In the genomic region with DNA sequence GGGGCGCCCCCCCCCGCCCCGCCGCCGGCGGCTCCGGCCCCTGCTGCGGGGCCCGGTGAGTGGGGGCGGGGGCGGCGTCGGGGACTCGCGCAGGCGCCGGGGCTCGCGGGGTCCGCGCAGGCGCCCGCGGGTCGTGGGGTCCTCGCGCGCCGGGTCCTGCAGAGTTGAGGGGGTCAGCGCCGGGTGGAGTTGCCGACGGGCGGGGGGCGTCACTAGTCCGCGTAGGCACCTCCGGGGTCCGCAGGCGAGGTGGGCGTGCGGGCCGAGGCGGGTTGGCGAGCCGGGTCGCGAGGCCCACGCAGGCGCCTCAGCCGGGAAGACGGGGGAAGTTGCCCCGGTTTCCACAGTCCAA, we compare ENCODE assay signal across 8 cellular contexts. TPM values are rescaled to one million over a fixed set of nuclear protein-coding genes. Genes with fewer than 3 reads are reported as not detected.
DNase-seq lines count a peak whose midpoint lies in the region; ATAC-seq, FAIRE-seq and TF ChIP-seq lines count a peak whose summit lies in the region.

No MANE protein-coding gene starts in this region.

- WGBS in A549 (ENCODE audit: missing lambda C conversion rate): no CpG with 5 or more reads among the region's 53 CpGs

- H3K4me2 ChIP-seq in A549 (peak overlapping the region; percentile 88), parathyroid adenoma (ENCODE audit: low read length) (peak overlapping the region; percentile 56)

- H3K27ac ChIP-seq in A549 (peak overlapping the region; percentile 85 to 95), parathyroid adenoma (peak overlapping the region; percentile 81)

- H3K4me3 Mint-ChIP-seq in activated CD4-positive, alpha-beta memory T cell treated with anti-CD3 and anti-CD28 coated beads for 36 hours: peak overlapping the region; percentile 83

- CTCF ChIA-PET in A549 (lab: Yijun Ruan, JAX): interaction anchor here (1.1 to 2.3 kb wide), 6 partner anchors 10 to 126 kb away, joined by 3 to 8 read pairs (median 4); partner anchors contain the start of gene TMEM238
- CTCF ChIA-PET in activated CD4-positive, alpha-beta memory T cell treated with anti-CD3 and anti-CD28 coated beads for 36 hours (lab: Charles Lee): interaction anchor here (1.1 to 1.8 kb wide), 3 partner anchors 43 to 366 kb away, joined by 3 to 14 read pairs (median 3); partner anchors contain the start of gene ZNF784

- H3K27me3 ChIP-seq in parathyroid adenoma (ENCODE audit: control insufficient read depth, insufficient read depth, low read length): no peaks in the 10 kb centered on the region

- ATAC-seq in A549 (peak; percentile 23 to 35), GM19035 (IDR thresholded peaks at IDR 0.05; ENCODE audit: unreplicated experiment) (peak; percentile 10), HG03432 (IDR thresholded peaks at IDR 0.05; ENCODE audit: unreplicated experiment) (peak; percentile 15), GM18520 (IDR thresholded peaks at IDR 0.05; ENCODE audit: unreplicated experiment) (no peak)

- peak overlapping the region; percentile 85 for H2AFZ ChIP-seq in parathyroid adenoma

- peak overlapping the region; percentile 81 for H3K4me3 ChIP-seq in A549
- H3K4me3 ChIP-seq in fibroblast of villous mesenchyme (ENCODE audit: low read depth, low read length): peak overlapping the region; percentile 72
- H3K4me3 ChIP-seq in parathyroid adenoma (ENCODE audit: low read depth, low read length): peak overlapping the region; percentile 82

- peak overlapping the region; percentile 98 for H3K27ac Mint-ChIP-seq in activated CD4-positive, alpha-beta memory T cell treated with anti-CD3 and anti-CD28 coated beads for 36 hours

- no peaks in the 10 kb centered on the region for H3K27me3 Mint-ChIP-seq in activated CD4-positive, alpha-beta memory T cell treated with anti-CD3 and anti-CD28 coated beads for 36 hours

- no peak for TF ChIP-seq RAD21 in A549 (conservative IDR thresholded peaks at IDR 0.05 in 1 of 2, IDR thresholded peaks at IDR 0.05 in 1 of 2)

- FAIRE-seq in A549 (lab: Jason Lieb, UNC): no peak

- H3K9me3 ChIP-seq in A549 (no peaks in the 10 kb centered on the region), parathyroid adenoma (ENCODE audit: control insufficient read depth, low read length) (no peaks in the 10 kb centered on the region)

- TF ChIP-seq EP300 in A549 (IDR thresholded peaks at IDR 0.05): no peak

- TF ChIP-seq CTCF in A549 (IDR thresholded peaks at IDR 0.05): no peak
- TF ChIP-seq CTCF in fibroblast of villous mesenchyme (IDR thresholded peaks at IDR 0.05; ENCODE audit: insufficient read depth, low read depth, low read length): no peak
- no peak for TF ChIP-seq CTCF in parathyroid adenoma (IDR thresholded peaks at IDR 0.05)

- H3K4me1 Mint-ChIP-seq in activated CD4-positive, alpha-beta memory T cell treated with anti-CD3 and anti-CD28 coated beads for 36 hours (ENCODE audit: low read depth): peaks cover 36% of the 10 kb centered on the region

- peaks cover 48% of the 10 kb centered on the region for H3K79me2 ChIP-seq in parathyroid adenoma

- H3K4me1 ChIP-seq in A549 (peaks cover 36% of the 10 kb centered on the region), parathyroid adenoma (peaks cover 15% of the 10 kb centered on the region)

- peak overlapping the region; percentile 96 for H3K9ac ChIP-seq in parathyroid adenoma

- no peaks in the 10 kb centered on the region for H3K36me3 ChIP-seq in parathyroid adenoma (ENCODE audit: control insufficient read depth, insufficient read depth, low read length)

- POLR2A ChIA-PET in A549 (lab: Yijun Ruan, JAX): interaction anchor here (0.7 to 1.8 kb wide), 16 partner anchors 12 to 218 kb away, joined by 3 to 52 read pairs (median 4); partner anchors contain the start of genes HSPBP1, TMEM238, TMEM86B and UBE2S
- POLR2A ChIA-PET in activated CD4-positive, alpha-beta memory T cell treated with anti-CD3 and anti-CD28 coated beads for 36 hours (lab: Charles Lee): interaction anchor here (1.0 to 3.4 kb wide), 6 partner anchors 7 to 374 kb away, joined by 4 to 20 read pairs (median 10); partner anchors contain the start of genes HSPBP1, KMT5C, TMEM238 and UBE2S

- no peaks in the 10 kb centered on the region for H3K9me3 Mint-ChIP-seq in activated CD4-positive, alpha-beta memory T cell treated with anti-CD3 and anti-CD28 coated beads for 36 hours

- intact Hi-C loops in activated CD4-positive, alpha-beta memory T cell treated with anti-CD3 and anti-CD28 coated beads for 36 hours (cut with micrococcal nuclease): loop anchor here (2.0 to 10.0 kb wide), 6 partner anchors 34 to 384 kb away; partner anchors contain the start of genes PPP1R12C, ZNF580, ZNF581 and ZNF628

- peaks cover 36% of the 10 kb centered on the region for H3K36me3 Mint-ChIP-seq in activated CD4-positive, alpha-beta memory T cell treated with anti-CD3 and anti-CD28 coated beads for 36 hours

- DNase-seq in A549 (ENCODE audit: low read depth in 1 of 2, low spot score in 1 of 2) (no peak), fibroblast of villous mesenchyme (ENCODE audit: low read depth) (no peak), epidermal melanocyte (ENCODE audit: insufficient read length, low spot score) (no peak)
- DNase-seq in activated CD4-positive, alpha-beta memory T cell treated with anti-CD3 and anti-CD28 coated beads for 36 hours: peak; percentile 49

- TF ChIP-seq POLR2A in A549 (IDR thresholded peaks at IDR 0.05; ENCODE audit: low read length): no peak

TF ChIP-seq in A549, 52 proteins besides CTCF, POLR2A, EP300 and RAD21 (continues in another document):
- TF ChIP-seq SMC3 (IDR thresholded peaks at IDR 0.05) (no peak), KDM5A (IDR thresholded peaks at IDR 0.05) (no peak), TP53 (CRISPR knock-in tag; IDR thresholded peaks at IDR 0.05) (no peak), MAZ (IDR thresholded peaks at IDR 0.05; ENCODE audit: borderline replicate concordance, low read depth, low read length) (no peak), HOXA7 (CRISPR knock-in tag; IDR thresholded peaks at IDR 0.05) (no peak), JUNB (IDR thresholded peaks at IDR 0.05) (no peak), FOSL2 (IDR thresholded peaks at IDR 0.05) (no peak), FOSL2 (CRISPR knock-in tag; IDR thresholded peaks at IDR 0.05) (no peak), NPAS2 (CRISPR knock-in tag; IDR thresholded peaks at IDR 0.05; ENCODE audit: borderline replicate concordance) (no peak), NR3C1 (IDR thresholded peaks at IDR 0.05) (no peak), CBX8 (IDR thresholded peaks at IDR 0.05) (no peak)
- TF ChIP-seq, protein P1, sequence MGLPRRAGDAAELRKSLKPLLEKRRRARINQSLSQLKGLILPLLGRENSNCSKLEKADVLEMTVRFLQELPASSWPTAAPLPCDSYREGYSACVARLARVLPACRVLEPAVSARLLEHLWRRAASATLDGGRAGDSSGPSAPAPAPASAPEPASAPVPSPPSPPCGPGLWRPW (IDR thresholded peaks at IDR 0.05): no peak

RNA-seq across cellular contexts. Expression of gene PPP6R1, which starts 0.4 kb away (rescaled TPM):
- polyA plus RNA-seq in A549 (2011; rRNA removed): 42.9 and 44.6 TPM in 2 replicates
- 74.0 and 94.8 TPM in 2 replicates for polyA plus RNA-seq in A549 (2012; cell fraction: cytosol; rRNA removed)
- 148 and 200 TPM in 2 replicates for polyA plus RNA-seq in A549 (2012; cell fraction: nucleus; rRNA removed)
- 72.9 to 78.0 TPM (median 76.2 TPM) in 3 replicates for polyA plus RNA-seq in A549 (2017; fragmentation: RNase III; extraction: RNeasy Plus Mini Kit Qiagen cat#74134 plus additional on column Dnase treatment)
- polyA minus RNA-seq in A549 (2011; rRNA and poly(A)+ RNA removed): 89.2 and 109 TPM in 2 replicates
- total RNA-seq in activated CD4-positive, alpha-beta memory T cell treated with anti-CD3 and anti-CD28 coated beads for 36 hours: 100 to 1,000 TPM; 180 to 200 TPM
- 35.1 and 38.9 TPM in 2 replicates for total RNA-seq in fibroblast of villous mesenchyme

RNA-seq across cellular contexts. Expression of gene HSPBP1, which starts 21.5 kb away (rescaled TPM):
- polyA plus RNA-seq in A549 (2011; rRNA removed): 52.1 and 55.3 TPM in 2 replicates
- 161 and 202 TPM in 2 replicates for polyA plus RNA-seq in A549 (2012; cell fraction: cytosol; rRNA removed)
- 214 and 333 TPM in 2 replicates for polyA plus RNA-seq in A549 (2012; cell fraction: nucleus; rRNA removed)
- polyA plus RNA-seq in A549 (2017; fragmentation: RNase III; extraction: RNeasy Plus Mini Kit Qiagen cat#74134 plus additional on column Dnase treatment): 121 to 127 TPM (median 123 TPM) in 3 replicates
- 26.6 and 52.1 TPM in 2 replicates for polyA minus RNA-seq in A549 (2011; rRNA and poly(A)+ RNA removed)
- total RNA-seq in activated CD4-positive, alpha-beta memory T cell treated with anti-CD3 and anti-CD28 coated beads for 36 hours: 10 to 100 TPM; 45.0 to 45.4 TPM
- total RNA-seq in fibroblast of villous mesenchyme: 25.0 and 31.9 TPM in 2 replicates

RNA-seq across cellular contexts. Expression of gene BRSK1, which starts 25.3 kb away (rescaled TPM):
- polyA plus RNA-seq in A549 (2011; rRNA removed): 5.5 and 6.6 TPM in 2 replicates
- polyA plus RNA-seq in A549 (2012; cell fraction: cytosol; rRNA removed): 7.0 and 7.7 TPM in 2 replicates
- 15.9 and 21.9 TPM in 2 replicates for polyA plus RNA-seq in A549 (2012; cell fraction: nucleus; rRNA removed)
- polyA plus RNA-seq in A549 (2017; fragmentation: RNase III; extraction: RNeasy Plus Mini Kit Qiagen cat#74134 plus additional on column Dnase treatment): 5.0 to 6.1 TPM (median 5.4 TPM) in 3 replicates
- polyA minus RNA-seq in A549 (2011; rRNA and poly(A)+ RNA removed): 1.9 and 5.2 TPM in 2 replicates
- 1 to 10 TPM; 3.3 to 5.6 TPM for total RNA-seq in activated CD4-positive, alpha-beta memory T cell treated with anti-CD3 and anti-CD28 coated beads for 36 hours
- total RNA-seq in fibroblast of villous mesenchyme: 5.6 and 6.1 TPM in 2 replicates

RNA-seq across cellular contexts. Expression of gene TMEM86B, which starts 29.9 kb away (rescaled TPM):
- 1.6 TPM in 2 replicates for polyA plus RNA-seq in A549 (2011; rRNA removed)
- 3.9 and 5.8 TPM in 2 replicates for polyA plus RNA-seq in A549 (2012; cell fraction: cytosol; rRNA removed)
- 52.7 and 61.5 TPM in 2 replicates for polyA plus RNA-seq in A549 (2012; cell fraction: nucleus; rRNA removed)
- 2.8 to 3.4 TPM (median 3.2 TPM) in 3 replicates for polyA plus RNA-seq in A549 (2017; fragmentation: RNase III; extraction: RNeasy Plus Mini Kit Qiagen cat#74134 plus additional on column Dnase treatment)
- polyA minus RNA-seq in A549 (2011; rRNA and poly(A)+ RNA removed): 0.62 and 1.8 TPM in 2 replicates
- total RNA-seq in activated CD4-positive, alpha-beta memory T cell treated with anti-CD3 and anti-CD28 coated beads for 36 hours: 1 to 10 TPM; 4.8 to 6.5 TPM
- total RNA-seq in fibroblast of villous mesenchyme: 1.6 and 1.7 TPM in 2 replicates

RNA-seq across cellular contexts. Expression of gene PTPRH, which starts 49.2 kb away (rescaled TPM):
- 4.2 and 5.4 TPM in 2 replicates for polyA plus RNA-seq in A549 (2011; rRNA removed)
- polyA plus RNA-seq in A549 (2012; cell fraction: cytosol; rRNA removed): 2.0 and 2.1 TPM in 2 replicates
- polyA plus RNA-seq in A549 (2012; cell fraction: nucleus; rRNA removed): 2.8 and 3.6 TPM in 2 replicates
- polyA plus RNA-seq in A549 (2017; fragmentation: RNase III; extraction: RNeasy Plus Mini Kit Qiagen cat#74134 plus additional on column Dnase treatment): 1.5 to 1.8 TPM (median 1.6 TPM) in 3 replicates
- polyA minus RNA-seq in A549 (2011; rRNA and poly(A)+ RNA removed): 12.6 and 17.7 TPM in 2 replicates
- not detected for total RNA-seq in activated CD4-positive, alpha-beta memory T cell treated with anti-CD3 and anti-CD28 coated beads for 36 hours
- 3.9 and 7.1 TPM in 2 replicates for total RNA-seq in fibroblast of villous mesenchyme
